Comparison of ENCODE assay signal across 23 cellular contexts in genomic region chr10:31596765-31597164, GRCh38.
"Had no signal": no experiment of that assay in that cellular context is flagged by ENCODE, and none has a peak within 500 bp of the region (broad histone marks: within the 10 kb centered on the region; RNA-seq: fewer than 3 reads in every experiment).

No MANE protein-coding gene starts in this region.

- H3K4me1 ChIP-seq: left ventricle myocardium inferior, lower lobe of right lung, right atrium auricular region, transverse colon had no signal

- ATAC-seq: left cardiac atrium; lower lobe of right lung; stimulated activated naive B cell treated with anti-CD40 and anti-IgM and Interleukin-4, amounts not matched to agents 10 μg/mL and 1 μg/mL and 100 μg/mL, for 72 hours had no signal

- DNase-seq: effector CD4-positive, alpha-beta T cell; endodermal cell; foreskin melanocyte; head of caudate nucleus; kidney; left cardiac atrium; left ventricle myocardium inferior; lower lobe of right lung; naive B cell; posterior cingulate gyrus; sigmoid colon; stimulated activated CD4-positive, alpha-beta T cell treated with anti-CD3 and anti-CD28 coated beads, Interleukin-2, amount 100 ng/mL, for 24 hours; stimulated activated CD4-positive, alpha-beta T cell treated with anti-CD3 and anti-CD28 coated beads, Interleukin-4, amount 100 ng/mL, for 4 hours; stimulated activated naive B cell treated with anti-CD40 and anti-IgM and Interleukin-4, amounts not matched to agents 10 μg/mL and 1 μg/mL and 100 μg/mL, for 72 hours; stomach; substantia nigra; transverse colon had no signal

- H3K79me2 ChIP-seq: hepatocyte had no signal

- H3K4me3 ChIP-seq: coronary artery, hepatocyte, left ventricle myocardium inferior, lower lobe of right lung, right atrium auricular region, sigmoid colon, skin epidermis, stomach, thoracic aorta, transverse colon had no signal

- H3K4me2 ChIP-seq: hepatocyte had no signal

- H3K27ac ChIP-seq: coronary artery, hepatocyte, left ventricle myocardium inferior, lower lobe of right lung, neutrophil, right atrium auricular region, sigmoid colon, skin epidermis, stomach, thoracic aorta, transverse colon had no signal

- H3K36me3 ChIP-seq: left ventricle myocardium inferior, lower lobe of right lung, neutrophil, right atrium auricular region, sigmoid colon, stomach, thoracic aorta, transverse colon had no signal

- H3K27me3 ChIP-seq: hepatocyte, right atrium auricular region, sigmoid colon, stomach, transverse colon had no signal
